ENCODE assay signal across 11 cellular contexts in genomic region chr15:74007820-74008371, GRCh38. TPM values are rescaled to one million over a fixed set of nuclear protein-coding genes. Genes with fewer than 3 reads are reported as not detected.
DNase-seq lines count a peak whose midpoint lies in the region; ATAC-seq and TF ChIP-seq lines count a peak whose summit lies in the region.
"Had no signal": no experiment of that assay in that cellular context is flagged by ENCODE, and none has a peak within 500 bp of the region (broad histone marks: within the 10 kb centered on the region; RNA-seq: fewer than 3 reads in every experiment).

No MANE protein-coding gene starts in this region.

- 57% methylated on average over 5 of the region's 5 CpGs for WGBS in suprapubic skin

- H3K27me3 ChIP-seq in left lung (no peaks in the 10 kb centered on the region), suprapubic skin (no peaks in the 10 kb centered on the region)
- H3K27me3 ChIP-seq: foreskin keratinocyte had no signal

- ATAC-seq in left lung (no peak), HG02798 (IDR thresholded peaks at IDR 0.05; ENCODE audit: poor library complexity, unreplicated experiment) (no peak), HG03460 (IDR thresholded peaks at IDR 0.05; ENCODE audit: unreplicated experiment) (no peak)
- ATAC-seq: foreskin keratinocyte had no signal

- H3K4me3 ChIP-seq in left lung (no peak overlapping the region), suprapubic skin (no peak overlapping the region)

- H3K4me1 ChIP-seq in left lung (peaks cover 55 to 87% of the 10 kb centered on the region in 2 donors), suprapubic skin (peaks cover 62% of the 10 kb centered on the region)
- H3K4me1 ChIP-seq: foreskin keratinocyte had no signal

- intact Hi-C loops in left lung (cut with DNase I): no loop called here

- TF ChIP-seq CTCF in VCaP (conservative IDR thresholded peaks at IDR 0.05) (no peak), left lung (IDR thresholded peaks at IDR 0.05) (no peak), suprapubic skin (IDR thresholded peaks at IDR 0.05) (no peak)

- POLR2A ChIA-PET in activated CD4-positive, alpha-beta T cell treated with anti-CD3 and anti-CD28 coated beads, Interleukin-2, amount 10 ng/mL, durations not matched to agents 7 days and 5 days (lab: Charles Lee): no interaction called here

- no peaks in the 10 kb centered on the region for H3K27me3 Mint-ChIP-seq in activated CD4-positive, alpha-beta T cell treated with anti-CD3 and anti-CD28 coated beads, Interleukin-2, amount 10 ng/mL, durations not matched to agents 7 days and 5 days

- H3K9me3 Mint-ChIP-seq in activated CD4-positive, alpha-beta T cell treated with anti-CD3 and anti-CD28 coated beads, Interleukin-2, amount 10 ng/mL, durations not matched to agents 7 days and 5 days: peaks cover 7% of the 10 kb centered on the region

- H3K9me3 ChIP-seq in left lung (no peaks in the 10 kb centered on the region), suprapubic skin (no peaks in the 10 kb centered on the region)

- H3K27ac ChIP-seq in VCaP: peak overlapping the region; percentile 98
- peak overlapping the region; percentile 33 to 58 for H3K27ac ChIP-seq in left lung
- H3K27ac ChIP-seq in suprapubic skin: peak overlapping the region; percentile 19
- H3K27ac ChIP-seq: foreskin keratinocyte had no signal

- no peak for TF ChIP-seq POLR2A in suprapubic skin (IDR thresholded peaks at IDR 0.05)

- CTCF ChIA-PET in activated CD4-positive, alpha-beta T cell treated with anti-CD3 and anti-CD28 coated beads, Interleukin-2, amount 10 ng/mL, durations not matched to agents 7 days and 5 days (lab: Charles Lee): interaction anchor here (0.6 to 2.0 kb wide), 3 partner anchors 14 to 42 kb away, joined by 3 to 4 read pairs (median 4); no protein-coding TSS in a partner anchor

- no peak for TF ChIP-seq EP300 in suprapubic skin (IDR thresholded peaks at IDR 0.05)

- peak overlapping the region; percentile 89 for H3K27ac Mint-ChIP-seq in activated CD4-positive, alpha-beta T cell treated with anti-CD3 and anti-CD28 coated beads, Interleukin-2, amount 10 ng/mL, durations not matched to agents 7 days and 5 days

- H3K4me1 Mint-ChIP-seq in activated CD4-positive, alpha-beta T cell treated with anti-CD3 and anti-CD28 coated beads, Interleukin-2, amount 10 ng/mL, durations not matched to agents 7 days and 5 days: peaks cover 72% of the 10 kb centered on the region

- peaks cover 0 to 56% of the 10 kb centered on the region in 2 donors for H3K36me3 ChIP-seq in left lung
- peaks cover 20% of the 10 kb centered on the region for H3K36me3 ChIP-seq in suprapubic skin

- DNase-seq in activated CD4-positive, alpha-beta T cell treated with anti-CD3 and anti-CD28 coated beads, Interleukin-2, amount 10 ng/mL, durations not matched to agents 7 days and 5 days: peak; percentile 53
- DNase-seq in activated CD4-positive, alpha-beta T cell treated with anti-CD3 and anti-CD28 coated beads for 1 hour: no peak
- DNase-seq in left lung (no peak), suprapubic skin (ENCODE audit: low spot score in 2 of 2) (no peak), globus pallidus (ENCODE audit: low spot score) (no peak)
- DNase-seq: foreskin keratinocyte; NCI-H187; stimulated activated CD4-positive, alpha-beta T cell treated with anti-CD3 and anti-CD28 coated beads, Interleukin-12 subunit alpha, Interleukin-12 subunit beta, amount 100 ng/mL, for 4 hours had no signal

- peaks cover 81% of the 10 kb centered on the region for H3K36me3 Mint-ChIP-seq in activated CD4-positive, alpha-beta T cell treated with anti-CD3 and anti-CD28 coated beads, Interleukin-2, amount 10 ng/mL, durations not matched to agents 7 days and 5 days (ENCODE audit: low read depth)

- peak overlapping the region; percentile 31 for H3K4me3 Mint-ChIP-seq in activated CD4-positive, alpha-beta T cell treated with anti-CD3 and anti-CD28 coated beads, Interleukin-2, amount 10 ng/mL, durations not matched to agents 7 days and 5 days

RNA-seq across cellular contexts. Expression of gene PML, which starts 13.4 kb away (rescaled TPM):
- 100 to 1,000 TPM; 118 to 122 TPM for total RNA-seq in activated CD4-positive, alpha-beta T cell treated with anti-CD3 and anti-CD28 coated beads, Interleukin-2, amount 10 ng/mL, durations not matched to agents 7 days and 5 days
- total RNA-seq in left lung (10 to 100 TPM; 61.2 to 75.2 TPM), suprapubic skin (100 to 1,000 TPM in 1 of 4 donors, 10 to 100 TPM in 3; 59.2 to 111 (median 82.5) TPM)

RNA-seq across cellular contexts. Expression of gene STOML1, which starts 15.8 kb away (rescaled TPM):
- 10 to 100 TPM; 12.0 to 12.8 TPM for total RNA-seq in activated CD4-positive, alpha-beta T cell treated with anti-CD3 and anti-CD28 coated beads, Interleukin-2, amount 10 ng/mL, durations not matched to agents 7 days and 5 days
- total RNA-seq in left lung (10 to 100 TPM; 20.0 to 29.3 TPM), suprapubic skin (10 to 100 TPM in 3 of 4 donors, 1 to 10 TPM in 1; 9.7 to 25.3 (median 10.7) TPM)

Comparison
In these comparisons a context has a peak if more than half of its experiments do, and no peak if none do; other contexts are left out.
1. H3K27ac ChIP-seq: peak in every context shown above with its lines; median percentile 98 in VCaP; 46 in left lung; 19 in suprapubic skin.